Comparison of ENCODE assay signal across 1 cellular context in the genomic region with DNA sequence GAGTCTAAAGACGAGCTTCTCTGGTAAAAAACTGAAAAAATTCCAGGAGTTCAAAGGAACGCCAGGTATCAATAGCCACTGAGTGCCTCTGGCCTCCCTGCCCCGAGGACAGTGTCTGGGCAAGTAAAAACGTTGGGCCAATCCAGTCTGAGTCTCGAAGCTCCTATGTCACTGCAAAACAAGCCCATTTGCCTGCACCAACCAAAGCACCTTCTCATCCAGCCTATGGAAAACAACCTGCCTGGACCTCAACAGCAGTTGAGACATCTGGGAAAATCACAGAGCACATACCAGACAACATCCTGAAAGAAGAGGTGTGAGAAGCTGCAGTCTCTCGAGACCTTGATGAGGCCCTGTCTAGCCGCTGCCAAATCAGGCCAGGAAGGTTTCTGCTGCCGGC.
TF ChIP-seq lines count a peak whose summit lies in the region.

No MANE protein-coding gene starts in this region.

TF ChIP-seq in HepG2, 621 proteins besides CTCF, POLR2A, EP300 and RAD21:
- no peak for TF ChIP-seq HNRNPUL1 (IDR thresholded peaks at IDR 0.05; ENCODE audit: low read depth, low read length)
- no peak for TF ChIP-seq ZSCAN12 (CRISPR knock-in tag; IDR thresholded peaks at IDR 0.05)
- no peak for TF ChIP-seq SP1 (IDR thresholded peaks at IDR 0.05)
- no peak for TF ChIP-seq SP1 (CRISPR knock-in tag; IDR thresholded peaks at IDR 0.05)
- TF ChIP-seq, protein P1, sequence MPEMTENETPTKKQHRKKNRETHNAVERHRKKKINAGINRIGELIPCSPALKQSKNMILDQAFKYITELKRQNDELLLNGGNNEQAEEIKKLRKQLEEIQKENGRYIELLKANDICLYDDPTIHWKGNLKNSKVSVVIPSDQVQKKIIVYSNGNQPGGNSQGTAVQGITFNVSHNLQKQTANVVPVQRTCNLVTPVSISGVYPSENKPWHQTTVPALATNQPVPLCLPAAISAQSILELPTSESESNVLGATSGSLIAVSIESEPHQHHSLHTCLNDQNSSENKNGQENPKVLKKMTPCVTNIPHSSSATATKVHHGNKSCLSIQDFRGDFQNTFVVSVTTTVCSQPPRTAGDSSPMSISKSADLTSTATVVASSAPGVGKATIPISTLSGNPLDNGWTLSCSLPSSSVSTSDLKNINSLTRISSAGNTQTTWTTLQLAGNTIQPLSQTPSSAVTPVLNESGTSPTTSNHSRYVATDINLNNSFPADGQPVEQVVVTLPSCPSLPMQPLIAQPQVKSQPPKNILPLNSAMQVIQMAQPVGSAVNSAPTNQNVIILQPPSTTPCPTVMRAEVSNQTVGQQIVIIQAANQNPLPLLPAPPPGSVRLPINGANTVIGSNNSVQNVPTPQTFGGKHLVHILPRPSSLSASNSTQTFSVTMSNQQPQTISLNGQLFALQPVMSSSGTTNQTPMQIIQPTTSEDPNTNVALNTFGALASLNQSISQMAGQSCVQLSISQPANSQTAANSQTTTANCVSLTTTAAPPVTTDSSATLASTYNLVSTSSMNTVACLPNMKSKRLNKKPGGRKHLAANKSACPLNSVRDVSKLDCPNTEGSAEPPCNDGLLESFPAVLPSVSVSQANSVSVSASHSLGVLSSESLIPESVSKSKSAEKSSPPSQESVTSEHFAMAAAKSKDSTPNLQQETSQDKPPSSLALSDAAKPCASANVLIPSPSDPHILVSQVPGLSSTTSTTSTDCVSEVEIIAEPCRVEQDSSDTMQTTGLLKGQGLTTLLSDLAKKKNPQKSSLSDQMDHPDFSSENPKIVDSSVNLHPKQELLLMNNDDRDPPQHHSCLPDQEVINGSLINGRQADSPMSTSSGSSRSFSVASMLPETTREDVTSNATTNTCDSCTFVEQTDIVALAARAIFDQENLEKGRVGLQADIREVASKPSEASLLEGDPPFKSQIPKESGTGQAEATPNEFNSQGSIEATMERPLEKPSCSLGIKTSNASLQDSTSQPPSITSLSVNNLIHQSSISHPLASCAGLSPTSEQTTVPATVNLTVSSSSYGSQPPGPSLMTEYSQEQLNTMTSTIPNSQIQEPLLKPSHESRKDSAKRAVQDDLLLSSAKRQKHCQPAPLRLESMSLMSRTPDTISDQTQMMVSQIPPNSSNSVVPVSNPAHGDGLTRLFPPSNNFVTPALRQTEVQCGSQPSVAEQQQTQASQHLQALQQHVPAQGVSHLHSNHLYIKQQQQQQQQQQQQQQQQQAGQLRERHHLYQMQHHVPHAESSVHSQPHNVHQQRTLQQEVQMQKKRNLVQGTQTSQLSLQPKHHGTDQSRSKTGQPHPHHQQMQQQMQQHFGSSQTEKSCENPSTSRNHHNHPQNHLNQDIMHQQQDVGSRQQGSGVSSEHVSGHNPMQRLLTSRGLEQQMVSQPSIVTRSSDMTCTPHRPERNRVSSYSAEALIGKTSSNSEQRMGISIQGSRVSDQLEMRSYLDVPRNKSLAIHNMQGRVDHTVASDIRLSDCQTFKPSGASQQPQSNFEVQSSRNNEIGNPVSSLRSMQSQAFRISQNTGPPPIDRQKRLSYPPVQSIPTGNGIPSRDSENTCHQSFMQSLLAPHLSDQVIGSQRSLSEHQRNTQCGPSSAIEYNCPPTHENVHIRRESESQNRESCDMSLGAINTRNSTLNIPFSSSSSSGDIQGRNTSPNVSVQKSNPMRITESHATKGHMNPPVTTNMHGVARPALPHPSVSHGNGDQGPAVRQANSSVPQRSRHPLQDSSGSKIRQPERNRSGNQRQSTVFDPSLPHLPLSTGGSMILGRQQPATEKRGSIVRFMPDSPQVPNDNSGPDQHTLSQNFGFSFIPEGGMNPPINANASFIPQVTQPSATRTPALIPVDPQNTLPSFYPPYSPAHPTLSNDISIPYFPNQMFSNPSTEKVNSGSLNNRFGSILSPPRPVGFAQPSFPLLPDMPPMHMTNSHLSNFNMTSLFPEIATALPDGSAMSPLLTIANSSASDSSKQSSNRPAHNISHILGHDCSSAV (CRISPR knock-in tag; IDR thresholded peaks at IDR 0.05; ENCODE audit: borderline replicate concordance): no peak
- TF ChIP-seq ZNF160 (CRISPR knock-in tag; IDR thresholded peaks at IDR 0.05): no peak
- TF ChIP-seq SIN3B (IDR thresholded peaks at IDR 0.05; ENCODE audit: low read length): no peak
- no peak for TF ChIP-seq U2AF1 (optimal IDR thresholded peaks at IDR 0.05; ENCODE audit: low read depth, low read length)
- TF ChIP-seq ATF7-NPFF (CRISPR knock-in tag; IDR thresholded peaks at IDR 0.05; ENCODE audit: low read depth): no peak
- TF ChIP-seq FOXO1 (CRISPR knock-in tag; IDR thresholded peaks at IDR 0.05): no peak
- TF ChIP-seq IKZF1 (IDR thresholded peaks at IDR 0.05): no peak
- no peak for TF ChIP-seq NR2F6 (IDR thresholded peaks at IDR 0.05)
- no peak for TF ChIP-seq NR2F6 (CRISPR knock-in tag; IDR thresholded peaks at IDR 0.05)
- TF ChIP-seq, protein P2, sequence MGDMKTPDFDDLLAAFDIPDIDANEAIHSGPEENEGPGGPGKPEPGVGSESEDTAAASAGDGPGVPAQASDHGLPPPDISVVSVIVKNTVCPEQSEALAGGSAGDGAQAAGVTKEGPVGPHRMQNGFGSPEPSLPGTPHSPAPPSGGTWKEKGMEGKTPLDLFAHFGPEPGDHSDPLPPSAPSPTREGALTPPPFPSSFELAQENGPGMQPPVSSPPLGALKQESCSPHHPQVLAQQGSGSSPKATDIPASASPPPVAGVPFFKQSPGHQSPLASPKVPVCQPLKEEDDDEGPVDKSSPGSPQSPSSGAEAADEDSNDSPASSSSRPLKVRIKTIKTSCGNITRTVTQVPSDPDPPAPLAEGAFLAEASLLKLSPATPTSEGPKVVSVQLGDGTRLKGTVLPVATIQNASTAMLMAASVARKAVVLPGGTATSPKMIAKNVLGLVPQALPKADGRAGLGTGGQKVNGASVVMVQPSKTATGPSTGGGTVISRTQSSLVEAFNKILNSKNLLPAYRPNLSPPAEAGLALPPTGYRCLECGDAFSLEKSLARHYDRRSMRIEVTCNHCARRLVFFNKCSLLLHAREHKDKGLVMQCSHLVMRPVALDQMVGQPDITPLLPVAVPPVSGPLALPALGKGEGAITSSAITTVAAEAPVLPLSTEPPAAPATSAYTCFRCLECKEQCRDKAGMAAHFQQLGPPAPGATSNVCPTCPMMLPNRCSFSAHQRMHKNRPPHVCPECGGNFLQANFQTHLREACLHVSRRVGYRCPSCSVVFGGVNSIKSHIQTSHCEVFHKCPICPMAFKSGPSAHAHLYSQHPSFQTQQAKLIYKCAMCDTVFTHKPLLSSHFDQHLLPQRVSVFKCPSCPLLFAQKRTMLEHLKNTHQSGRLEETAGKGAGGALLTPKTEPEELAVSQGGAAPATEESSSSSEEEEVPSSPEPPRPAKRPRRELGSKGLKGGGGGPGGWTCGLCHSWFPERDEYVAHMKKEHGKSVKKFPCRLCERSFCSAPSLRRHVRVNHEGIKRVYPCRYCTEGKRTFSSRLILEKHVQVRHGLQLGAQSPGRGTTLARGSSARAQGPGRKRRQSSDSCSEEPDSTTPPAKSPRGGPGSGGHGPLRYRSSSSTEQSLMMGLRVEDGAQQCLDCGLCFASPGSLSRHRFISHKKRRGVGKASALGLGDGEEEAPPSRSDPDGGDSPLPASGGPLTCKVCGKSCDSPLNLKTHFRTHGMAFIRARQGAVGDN (CRISPR knock-in tag; IDR thresholded peaks at IDR 0.05): no peak
- TF ChIP-seq TBL1XR1 (IDR thresholded peaks at IDR 0.05; ENCODE audit: borderline replicate concordance, low read length, partially characterized antibody): no peak
- no peak for TF ChIP-seq ZNF780A (CRISPR knock-in tag; IDR thresholded peaks at IDR 0.05)
- TF ChIP-seq RNF2 (conservative IDR thresholded peaks at IDR 0.05; ENCODE audit: low read depth): no peak
- TF ChIP-seq, protein P3, sequence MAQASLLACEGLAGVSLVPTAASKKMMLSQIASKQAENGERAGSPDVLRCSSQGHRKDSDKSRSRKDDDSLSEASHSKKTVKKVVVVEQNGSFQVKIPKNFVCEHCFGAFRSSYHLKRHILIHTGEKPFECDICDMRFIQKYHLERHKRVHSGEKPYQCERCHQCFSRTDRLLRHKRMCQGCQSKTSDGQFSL (CRISPR knock-in tag; IDR thresholded peaks at IDR 0.05): no peak
- TF ChIP-seq CBX1 (IDR thresholded peaks at IDR 0.05; ENCODE audit: low read depth): no peak
- TF ChIP-seq ERF (CRISPR knock-in tag; IDR thresholded peaks at IDR 0.05): no peak
